ENCODE assay signal across 21 cellular contexts in the genomic region with DNA sequence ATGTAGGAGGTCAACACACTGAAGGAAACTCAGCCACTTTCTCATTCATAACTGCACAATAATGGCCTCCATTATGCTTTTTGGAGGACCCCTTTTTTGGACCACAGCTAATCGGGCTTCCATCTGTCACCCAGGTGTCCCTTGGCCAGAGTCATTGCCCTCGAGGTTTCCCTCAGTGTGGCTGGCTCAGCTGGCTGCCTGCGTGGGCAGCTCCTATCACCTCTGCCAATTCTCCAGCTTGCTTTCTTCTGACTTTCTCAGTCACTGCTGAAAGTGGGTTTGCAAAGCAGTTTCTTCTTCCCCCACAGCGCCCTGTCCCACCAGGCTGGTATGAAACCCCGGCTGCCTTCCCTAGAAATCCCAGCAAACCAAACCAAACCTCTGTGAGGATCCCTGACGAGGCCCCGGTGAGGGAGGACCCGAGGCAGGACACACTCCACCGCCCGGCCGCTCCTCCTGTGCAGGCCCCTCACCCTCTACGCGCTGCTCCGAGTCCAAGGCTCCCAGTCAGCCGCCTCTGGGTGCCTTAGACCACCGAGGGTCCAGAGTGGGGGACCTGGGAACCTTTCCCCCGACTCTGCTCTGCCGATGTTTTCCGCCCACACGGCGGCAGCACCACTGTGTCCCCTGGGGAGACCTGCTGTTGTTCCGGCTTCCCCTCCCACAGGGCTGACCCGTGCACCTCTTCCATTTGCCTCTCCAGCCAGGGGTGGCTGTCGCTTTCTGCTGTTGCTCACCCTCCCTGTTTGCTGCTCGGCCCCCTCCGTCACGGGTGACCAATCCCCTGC.
DNase-seq lines count a peak whose midpoint lies in the region; ATAC-seq and TF ChIP-seq lines count a peak whose summit lies in the region.
"Had no signal": no experiment of that assay in that cellular context is flagged by ENCODE, and none has a peak within 500 bp of the region (broad histone marks: within the 10 kb centered on the region; RNA-seq: fewer than 3 reads in every experiment).

No MANE protein-coding gene starts in this region.

- DNase-seq in DMS53 (lab: John Stamatoyannopoulos, UW) (peak; percentile 82), PC-3 (no peak), endodermal cell (peak; percentile 56), ecto neural progenitor cell (ENCODE audit: low spot score) (no peak), H4 (ENCODE audit: low spot score) (no peak), sciatic nerve (ENCODE audit: low spot score) (no peak)
- DNase-seq in activated CD4-positive, CD25-positive, alpha-beta regulatory T cell (lab: John Stamatoyannopoulos, UW) = no peak
- DNase-seq: activated CD4-positive, alpha-beta T cell treated with anti-CD3 and anti-CD28 coated beads, Interleukin-2, amount 10 ng/mL, durations not matched to agents 7 days and 5 days; amniotic stem cell; Caco-2; caudate nucleus; effector CD8-positive, alpha-beta T cell; GF-D8; HCEC 1CT; lower lobe of right lung; NCI-H1694 had no signal

- intact Hi-C loops in PC-3 (cut with micrococcal nuclease) = no loop called here
- intact Hi-C loops in sciatic nerve (cut with DNase I) = no loop called here

- peaks cover 90% of the 10 kb centered on the region for H3K27me3 ChIP-seq in PC-3 (ENCODE audit: low read length)
- H3K27me3 ChIP-seq in endodermal cell (ENCODE audit: control insufficient read depth, insufficient read depth, low read length, poor library complexity, severe bottlenecking) = no peaks in the 10 kb centered on the region
- H3K27me3 ChIP-seq in parathyroid adenoma (ENCODE audit: control insufficient read depth, insufficient read depth, low read length) = no peaks in the 10 kb centered on the region

- H3K4me1 Mint-ChIP-seq in endodermal cell = peaks cover 24% of the 10 kb centered on the region

- POLR2A ChIA-PET in PC-3 (lab: Charles Lee; ENCODE audit: unreplicated experiment) = no interaction called here

- H3K27ac ChIP-seq in PC-3 (ENCODE audit: low read length) = no peak overlapping the region
- H3K27ac ChIP-seq in endodermal cell (ENCODE audit: low read depth, low read length) = no peak overlapping the region
- no peak overlapping the region for H3K27ac ChIP-seq in parathyroid adenoma
- H3K27ac ChIP-seq: lower lobe of right lung, RWPE1 had no signal

- H3K79me2 ChIP-seq in PC-3 (ENCODE audit: low read length) (no peaks in the 10 kb centered on the region), parathyroid adenoma (no peaks in the 10 kb centered on the region)

- H3K36me3 ChIP-seq in PC-3 (ENCODE audit: low read depth, low read length) (no peaks in the 10 kb centered on the region), endodermal cell (ENCODE audit: control insufficient read depth, insufficient read depth, low read length) (no peaks in the 10 kb centered on the region), parathyroid adenoma (ENCODE audit: control insufficient read depth, insufficient read depth, low read length) (no peaks in the 10 kb centered on the region)
- H3K36me3 ChIP-seq: lower lobe of right lung had no signal

- ATAC-seq in PC-3 (no peak), sciatic nerve (no peak)
- ATAC-seq: GM12878 had no signal

- H3K9ac ChIP-seq in PC-3 (ENCODE audit: low read length) (no peak overlapping the region), endodermal cell (ENCODE audit: extremely low read depth, low read length, poor library complexity, severe bottlenecking) (no peak overlapping the region), parathyroid adenoma (no peak overlapping the region)

- peaks cover 10% of the 10 kb centered on the region; the same call in 1 of the 2 replicates for H3K9me3 ChIP-seq in PC-3 (ENCODE audit: low read length)
- H3K9me3 ChIP-seq in endodermal cell (ENCODE audit: control insufficient read depth, low read length) = no peaks in the 10 kb centered on the region
- H3K9me3 ChIP-seq in parathyroid adenoma (ENCODE audit: control insufficient read depth, low read length) = no peaks in the 10 kb centered on the region
- H3K9me3 ChIP-seq: Caco-2 had no signal

- no peaks in the 10 kb centered on the region for H4K20me1 ChIP-seq in PC-3 (ENCODE audit: low read length)

- H3K9me2 ChIP-seq in PC-3 (replicated peaks; ENCODE audit: low read length) = no peaks in the 10 kb centered on the region

- peaks cover 6% of the 10 kb centered on the region for H3K27me3 Mint-ChIP-seq in endodermal cell (ENCODE audit: insufficient read depth)

- no peaks in the 10 kb centered on the region for H3K36me3 Mint-ChIP-seq in endodermal cell (ENCODE audit: low read depth)

- H3K27ac Mint-ChIP-seq in endodermal cell = no peak overlapping the region
- H3K27ac Mint-ChIP-seq: activated CD4-positive, alpha-beta T cell treated with anti-CD3 and anti-CD28 coated beads, Interleukin-2, amount 10 ng/mL, durations not matched to agents 7 days and 5 days; stimulated activated naive CD8-positive, alpha-beta T cell treated with anti-CD3 and anti-CD28 coated beads, Interleukin-15, Interleukin-2, amounts not matched to agents 100 ng/mL and 50 ng/mL, for 24 hours; type B pancreatic cell had no signal

- H2AFZ ChIP-seq in PC-3 (ENCODE audit: low read length) = no peak overlapping the region
- no peak overlapping the region for H2AFZ ChIP-seq in parathyroid adenoma

- no TSS peak for BruUV-seq in PC-3 (replicated peaks; lab: Mats Ljungman, UMichigan)

- TF ChIP-seq CTCF in PC-3 (conservative IDR thresholded peaks at IDR 0.05; ENCODE audit: low read depth, low read length) (0 out of 2 replicates have a peak, but pooled peaks have one; percentile 9), endodermal cell (conservative IDR thresholded peaks at IDR 0.05) (peak; percentile 15), parathyroid adenoma (IDR thresholded peaks at IDR 0.05) (no peak)

- H3K9me3 Mint-ChIP-seq in endodermal cell = peaks cover 4% of the 10 kb centered on the region

- 87 to 90% methylated on average over 16 to 27 of the region's 27 CpGs for WGBS in endodermal cell (ENCODE audit: insufficient coverage in 1 of 2, insufficient read length in 1 of 2), 2 experiments

- no peak overlapping the region for H3K4me2 ChIP-seq in PC-3 (ENCODE audit: low read length)
- H3K4me2 ChIP-seq in parathyroid adenoma (ENCODE audit: low read length) = peak overlapping the region; percentile 22

- H3K4me3 Mint-ChIP-seq in endodermal cell = no peak overlapping the region
- H3K4me3 Mint-ChIP-seq: activated CD4-positive, alpha-beta T cell treated with anti-CD3 and anti-CD28 coated beads, Interleukin-2, amount 10 ng/mL, durations not matched to agents 7 days and 5 days; stimulated activated naive CD8-positive, alpha-beta T cell treated with anti-CD3 and anti-CD28 coated beads, Interleukin-15, Interleukin-2, amounts not matched to agents 100 ng/mL and 50 ng/mL, for 24 hours had no signal

- H3F3A ChIP-seq in PC-3 (ENCODE audit: low read length, unreplicated experiment) = no peaks in the 10 kb centered on the region

- H3K4me3 ChIP-seq in PC-3 (ENCODE audit: low read length) (no peak overlapping the region), endodermal cell (ENCODE audit: low read length) (no peak overlapping the region), parathyroid adenoma (ENCODE audit: low read depth, low read length) (no peak overlapping the region)
- H3K4me3 ChIP-seq: GM12878, lower lobe of right lung had no signal

- H3K4me1 ChIP-seq in PC-3 (ENCODE audit: insufficient read depth, low read length) (no peaks in the 10 kb centered on the region), endodermal cell (ENCODE audit: control insufficient read depth, insufficient read depth, low read length) (peaks cover 5% of the 10 kb centered on the region), parathyroid adenoma (no peaks in the 10 kb centered on the region)
- H3K4me1 ChIP-seq: Caco-2, lower lobe of right lung had no signal

- CTCF ChIA-PET in PC-3 (lab: Charles Lee) = no interaction called here

Comparison
In these comparisons a context has a peak if more than half of its experiments do, and no peak if none do; other contexts are left out.
1. DNase-seq: peak in DMS53 (single experiment) and endodermal cell (single experiment); none in PC-3 (single experiment), activated CD4-positive, CD25-positive, alpha-beta regulatory T cell (0 of 4), ecto neural progenitor cell (single experiment), H4 (single experiment) and sciatic nerve (single experiment).